Comparison of ENCODE assay signal across 26 cellular contexts in genomic region chr4:110624904-110625494, GRCh38. TPM values are rescaled to one million over a fixed set of nuclear protein-coding genes. Genes with fewer than 3 reads are reported as not detected.
DNase-seq lines count a peak whose midpoint lies in the region; ATAC-seq, FAIRE-seq and TF ChIP-seq lines count a peak whose summit lies in the region.
"Had no signal": no experiment of that assay in that cellular context is flagged by ENCODE, and none has a peak within 500 bp of the region (broad histone marks: within the 10 kb centered on the region; RNA-seq: fewer than 3 reads in every experiment).

No MANE protein-coding gene starts in this region.

- H3K36me3 Mint-ChIP-seq in nephron (ENCODE audit: low read depth) (peaks cover 8% of the 10 kb centered on the region), type B pancreatic cell (no peaks in the 10 kb centered on the region)

- H3K18ac ChIP-seq in H1 (ENCODE audit: extremely low read depth, low read length): no peak overlapping the region

- H4K5ac ChIP-seq in H1 (ENCODE audit: insufficient read length, low read depth, low read length): no peak overlapping the region

- H3K56ac ChIP-seq in H1 (replicated peaks; ENCODE audit: insufficient read length, low read depth, low read length): no peak overlapping the region

- no peaks in the 10 kb centered on the region for H3K9me2 ChIP-seq in MM.1S (replicated peaks; ENCODE audit: insufficient read depth, low read length)

- H3K27me3 Mint-ChIP-seq in nephron (ENCODE audit: low read depth) (peaks cover 100% of the 10 kb centered on the region), type B pancreatic cell (peaks cover 100% of the 10 kb centered on the region)

- no peak overlapping the region for H3K4me3 ChIP-seq in HEK293 (ENCODE audit: low read depth, low read length)
- no peak overlapping the region for H3K4me3 ChIP-seq in H1 (ENCODE audit: extremely low read depth in 1 of 4, insufficient read depth in 2 of 4, low read depth in 3 of 4, low read length in 4 of 4)
- H3K4me3 ChIP-seq in MM.1S (ENCODE audit: low read length): no peak overlapping the region
- H3K4me3 ChIP-seq: A549, BLaER1, MG63, Peyer's patch had no signal

- no peak overlapping the region for H4K91ac ChIP-seq in H1 (replicated peaks; ENCODE audit: insufficient read length, low read length)

- no peak overlapping the region for H2BK15ac ChIP-seq in H1 (ENCODE audit: low read length)

- ATAC-seq in SK-N-SH treated with all-trans-retinoic acid at 6 μM for 48 hours: no peak
- ATAC-seq in HG03521 (IDR thresholded peaks at IDR 0.05; ENCODE audit: unreplicated experiment): no peak
- ATAC-seq: A549 had no signal

- CTCF ChIA-PET in HEK293 (lab: Yijun Ruan, JAX): interaction anchor here (2.7 kb wide), 1 partner anchor 334 kb away, joined by 9 read pairs; no protein-coding TSS in a partner anchor
- CTCF ChIA-PET in H1 (lab: Charles Lee; ENCODE audit: partially characterized antibody): interaction anchor here (2.1 to 3.5 kb wide), 2 partner anchors 9 to 14 kb away, joined by 6 to 17 read pairs; no protein-coding TSS in a partner anchor

- peak overlapping the region; percentile 2 to 95 (median 74) for H3K27ac Mint-ChIP-seq in nephron
- H3K27ac Mint-ChIP-seq in type B pancreatic cell: no peak overlapping the region
- H3K27ac Mint-ChIP-seq: CD4-positive, alpha-beta T cell had no signal

- peaks cover 3 to 25% of the 10 kb centered on the region in 2 experiments for H4K20me1 ChIP-seq in H1 (replicated peaks in 1 of 2; ENCODE audit: control insufficient read depth in 1 of 2, insufficient read depth in 2 of 2, low read length in 2 of 2)
- no peaks in the 10 kb centered on the region for H4K20me1 ChIP-seq in MM.1S (ENCODE audit: insufficient read depth, low read length)
- H4K20me1 ChIP-seq: BLaER1 had no signal

- H3K23ac ChIP-seq in H1 (ENCODE audit: insufficient read length): no peak overlapping the region

- H3K4me2 ChIP-seq in H1 (ENCODE audit: insufficient read depth in 1 of 2, low read depth in 2 of 2, low read length in 2 of 2): no peak overlapping the region
- H3K4me2 ChIP-seq in MM.1S (ENCODE audit: low read depth, low read length): no peak overlapping the region
- H3K4me2 ChIP-seq: A549, BLaER1 had no signal

- H3K14ac ChIP-seq in H1 (ENCODE audit: insufficient read length): no peak overlapping the region

- no peak overlapping the region for H2BK5ac ChIP-seq in H1 (ENCODE audit: low read depth, low read length)

- H3K9ac ChIP-seq in H1 (replicated peaks in 1 of 4; ENCODE audit: extremely low read depth in 1 of 4, low read depth in 3 of 4, low read length in 3 of 4) (no peak overlapping the region), MM.1S (ENCODE audit: low read length) (no peak overlapping the region)
- H3K9ac ChIP-seq: BLaER1 had no signal

- H3K36me3 ChIP-seq in HEK293 (ENCODE audit: control insufficient read depth in 2 of 2, insufficient read depth in 1 of 2, low read length in 2 of 2) (peaks cover 0 to 19% of the 10 kb centered on the region in 2 experiments; a peak in 1 of 3 replicates), H1 (ENCODE audit: control insufficient read depth in 2 of 4, insufficient read depth in 4 of 4, low read length in 3 of 4) (peaks cover 0 to 2% (median 0%) of the 10 kb centered on the region in 4 experiments; a peak in 1 of 8 replicates), MM.1S (replicated peaks; ENCODE audit: insufficient read depth, low read length) (no peaks in the 10 kb centered on the region)
- H3K36me3 ChIP-seq: BLaER1, MG63, Peyer's patch had no signal

- H3K4me3 Mint-ChIP-seq in nephron: peak overlapping the region; percentile 25 to 63 (median 39)
- peak overlapping the region; percentile 56 for H3K4me3 Mint-ChIP-seq in type B pancreatic cell
- H3K4me3 Mint-ChIP-seq: CD4-positive, alpha-beta T cell had no signal

- FAIRE-seq in H1 (lab: Jason Lieb, UNC): no peak
- FAIRE-seq: A549, GM12892, GM19239, H54 had no signal

- no peaks in the 10 kb centered on the region for H3K9me3 ChIP-seq in HEK293 (ENCODE audit: control insufficient read depth, insufficient read depth, low read depth, low read length)
- no peaks in the 10 kb centered on the region for H3K9me3 ChIP-seq in H1 (ENCODE audit: insufficient read depth in 2 of 2, low read depth in 1 of 2, low read length in 1 of 2)
- no peaks in the 10 kb centered on the region for H3K9me3 ChIP-seq in MM.1S (replicated peaks; ENCODE audit: insufficient read depth, low read length)
- H3K9me3 ChIP-seq: A549, MG63, SJCRH30 had no signal

- H3K23me2 ChIP-seq in H1 (ENCODE audit: low read depth, low read length): peaks cover 17% of the 10 kb centered on the region

- peaks cover 87 to 98% (median 94%) of the 10 kb centered on the region in 4 experiments for H3K27me3 ChIP-seq in H1 (replicated peaks in 1 of 4; ENCODE audit: control insufficient read depth in 3 of 4, extremely low read depth in 1 of 4, insufficient read depth in 3 of 4, low read length in 3 of 4)
- no peaks in the 10 kb centered on the region for H3K27me3 ChIP-seq in MM.1S (replicated peaks; ENCODE audit: insufficient read depth, low read length)
- H3K27me3 ChIP-seq: MG63, SJCRH30 had no signal

- H3K4me1 Mint-ChIP-seq in nephron: peaks cover 61% of the 10 kb centered on the region
- H3K4me1 Mint-ChIP-seq in type B pancreatic cell (ENCODE audit: unreplicated experiment): peaks cover 18% of the 10 kb centered on the region

- H3K9me3 Mint-ChIP-seq in nephron (no peaks in the 10 kb centered on the region), type B pancreatic cell (no peaks in the 10 kb centered on the region)

- POLR2A ChIA-PET in HEK293 (lab: Yijun Ruan, JAX) (interaction anchor here (0.8 kb wide), 1 partner anchor 12 kb away, joined by 3 read pairs; no protein-coding TSS in a partner anchor), H1 (lab: Charles Lee; ENCODE audit: partially characterized antibody) (no interaction called here)

- no peak for TF ChIP-seq POLR2A in H1 (IDR thresholded peaks at IDR 0.05; ENCODE audit: control extremely low read depth in 1 of 2, low read depth in 2 of 2, low read length in 2 of 2)

- H2BK20ac ChIP-seq in H1 (ENCODE audit: low read length): no peak overlapping the region

- H3K79me2 ChIP-seq in H1 (ENCODE audit: control insufficient read depth in 1 of 2, insufficient read depth in 2 of 2, low read length in 2 of 2) (no peaks in the 10 kb centered on the region), MM.1S (ENCODE audit: low read length) (no peaks in the 10 kb centered on the region)

- DNase-seq in H1 (ENCODE audit: low read depth in 1 of 2, low spot score in 2 of 2) (no peak), type B pancreatic cell (ENCODE audit: extremely low spot score, unreplicated experiment) (no peak), MM.1S (no peak)
- DNase-seq: CD4-positive, alpha-beta T cell; COR-L47; DMS153; MG63; NCI-H1092; NCI-H1436 treated with DMSO at 0.1 percent for 48 hours; NCI-H1930; NCI-H226; NCI-H510A treated with DMSO at 0.1 percent for 48 hours; NCI-H748 treated with DMSO at 0.1 percent for 48 hours; Peyer's patch; T-helper 1 cell had no signal

- H3K4me1 ChIP-seq in HEK293 (ENCODE audit: control insufficient read depth, insufficient read depth, low read length): peaks cover 12% of the 10 kb centered on the region; the same call in 1 of the 2 replicates
- H3K4me1 ChIP-seq in H1 (replicated peaks in 1 of 4; ENCODE audit: control insufficient read depth in 3 of 4, insufficient read depth in 4 of 4, low read length in 3 of 4): peaks cover 0 to 24% (median 19%) of the 10 kb centered on the region in 4 experiments; a peak in 6 of 7 replicates
- no peaks in the 10 kb centered on the region for H3K4me1 ChIP-seq in MM.1S (ENCODE audit: low read length)
- H3K4me1 ChIP-seq: A549, BLaER1 had no signal

- no peaks in the 10 kb centered on the region for H3F3A ChIP-seq in MM.1S (ENCODE audit: insufficient read depth, low read length)

- H2AFZ ChIP-seq in H1 (ENCODE audit: low read length) (no peak overlapping the region), MM.1S (ENCODE audit: low read length) (no peak overlapping the region)

- TF ChIP-seq EP300 in H1 (IDR thresholded peaks at IDR 0.05; ENCODE audit: borderline replicate concordance in 1 of 2, low read depth in 2 of 2, low read length in 2 of 2): no peak

- H2AK5ac ChIP-seq in H1 (ENCODE audit: low read depth, low read length): no peak overlapping the region

- H3K27ac ChIP-seq in HEK293 (ENCODE audit: extremely low read depth, low read depth, low read length): no peak overlapping the region
- H3K27ac ChIP-seq in H1 (ENCODE audit: low read depth, low read length): no peak overlapping the region
- H3K27ac ChIP-seq in MM.1S (ENCODE audit: low read length): no peak overlapping the region
- H3K27ac ChIP-seq: A549, BLaER1, Peyer's patch had no signal

- no peak overlapping the region for H2BK120ac ChIP-seq in H1 (replicated peaks; ENCODE audit: low read depth, low read length)

- TF ChIP-seq RAD21 in H1 (IDR thresholded peaks at IDR 0.05 in 1 of 2, conservative IDR thresholded peaks at IDR 0.05 in 1 of 2; ENCODE audit: low read depth in 2 of 2, low read length in 2 of 2): no peak

- H3K4ac ChIP-seq in H1 (replicated peaks; ENCODE audit: insufficient read length, low read depth, low read length): no peak overlapping the region

- TF ChIP-seq CTCF in HEK293 (tag by site-specific recombination; IDR thresholded peaks at IDR 0.05) (no peak), H1 (IDR thresholded peaks at IDR 0.05; ENCODE audit: control extremely low read depth in 1 of 3, insufficient read depth in 1 of 3, low read depth in 1 of 3, low read length in 3 of 3) (no peak), nephron (IDR thresholded peaks at IDR 0.05; ENCODE audit: unreplicated experiment in 3 of 3) (no peak), type B pancreatic cell (conservative IDR thresholded peaks at IDR 0.05) (no peak), MM.1S (IDR thresholded peaks at IDR 0.05; ENCODE audit: low read length) (no peak)

- whole genome bisulfite sequencing in H1 (ENCODE audit: extremely low coverage in 1 of 2, insufficient coverage in 1 of 2, insufficient read length in 1 of 2, insufficient replicate concordance in 2 of 2, low coverage in 1 of 2, low lambda C conversion rate in 2 of 2, missing lambda C conversion rate in 1 of 2), 2 experiments: 19% methylated on average over 6 of the region's 6 CpGs; no CpG with 5 or more reads in 1 of the 2 experiments

- no peaks in the 10 kb centered on the region for H3K79me1 ChIP-seq in H1 (ENCODE audit: low read depth, low read length)

- H4K8ac ChIP-seq in H1 (ENCODE audit: extremely low read depth, insufficient read depth, low read length): no peak overlapping the region

- H2BK12ac ChIP-seq in H1 (ENCODE audit: low read depth, low read length): no peak overlapping the region

RNA-seq across cellular contexts. Expression of gene PITX2, which starts 2.1 kb away (rescaled TPM):
- 0.44 and 0.67 TPM in 2 replicates for total RNA-seq in H1 (2021; fragmentation: NEBNext Ultra II Directional; extraction: Animal tissue kit (Norgen Biotek cat#: 25700))
- polyA plus RNA-seq in H1 (2011; rRNA removed): 0.09 and 0.31 TPM in 2 replicates
- 0.08 TPM for polyA plus RNA-seq in H1 (2011; cell fraction: cytosol; rRNA removed)
- 0.13 TPM for polyA plus RNA-seq in H1 (2011; cell fraction: nucleus; rRNA removed)
- polyA plus RNA-seq in H1 (2012, experiment 1 of 2): 0.14 to 0.50 TPM (median 0.25 TPM) in 4 replicates
- 0.26 TPM for polyA plus RNA-seq in H1 (2012, experiment 2 of 2)
- 0.85 TPM for polyA plus RNA-seq in H1 (2013, experiment 1 of 2)
- polyA plus RNA-seq in H1 (2013, experiment 2 of 2): 0.64 TPM
- not detected in 2 replicates for polyA minus RNA-seq in H1 (2011; rRNA and poly(A)+ RNA removed)
- polyA minus RNA-seq in H1 (2011; cell fraction: cytosol; rRNA and poly(A)+ RNA removed): not detected
- polyA minus RNA-seq in H1 (2011; cell fraction: nucleus; rRNA and poly(A)+ RNA removed): 0.40 TPM
- total RNA-seq in type B pancreatic cell (ENCODE audit: low replicate concordance): 4.5 and 13.8 TPM in 2 replicates
- total RNA-seq: CD4-positive, alpha-beta T cell; G401 had no signal
